In genomic region chrX:119791437-119792231, GRCh38 we compare ENCODE assay signal across 8 cellular contexts. TPM values are rescaled to one million over a fixed set of nuclear protein-coding genes. Genes with fewer than 3 reads are reported as not detected.
DNase-seq lines count a peak whose midpoint lies in the region; ATAC-seq and TF ChIP-seq lines count a peak whose summit lies in the region.

RPL39 (minus strand) TSS chrX:119791630; CDS start chrX:119791576, 54 bp downstream.

- peak; percentile 62 for TF ChIP-seq POLR2A in prostate gland (IDR thresholded peaks at IDR 0.05)

- H3K27me3 ChIP-seq in prostate gland (replicated peaks; ENCODE audit: insufficient read depth) = no peaks in the 10 kb centered on the region

- peak within 1 kb of the TSS; percentile 93 for H3K4me3 Mint-ChIP-seq in T-helper 1 cell treated with Interleukin-12 subunit alpha and Interleukin-12 subunit beta and Interleukin-4 antibody, amounts not matched to agents 30 μg/mL and 1 μg/mL, for 36 hours

- TF ChIP-seq CTCF in prostate gland (IDR thresholded peaks at IDR 0.05) = no peak

- H3K9me3 Mint-ChIP-seq in T-helper 1 cell treated with Interleukin-12 subunit alpha and Interleukin-12 subunit beta and Interleukin-4 antibody, amounts not matched to agents 30 μg/mL and 1 μg/mL, for 36 hours = no peaks in the 10 kb centered on the region

- H3K27me3 Mint-ChIP-seq in T-helper 1 cell treated with Interleukin-12 subunit alpha and Interleukin-12 subunit beta and Interleukin-4 antibody, amounts not matched to agents 30 μg/mL and 1 μg/mL, for 36 hours (ENCODE audit: low read depth) = no peaks in the 10 kb centered on the region

- intact Hi-C loops in left cardiac atrium (cut with DNase I) (loop anchor here in 1 of 2 donors (2.0 kb wide), 1 partner anchor 79 kb away; the partner anchor contains the start of genes NDUFA1 and RNF113A), prostate gland (cut with DNase I) (loop anchor here (5.0 kb wide), 1 partner anchor 81 kb away; the partner anchor contains the start of genes NDUFA1 and RNF113A)

- peak within 1 kb of the TSS; percentile 93 for H3K27ac Mint-ChIP-seq in T-helper 1 cell treated with Interleukin-12 subunit alpha and Interleukin-12 subunit beta and Interleukin-4 antibody, amounts not matched to agents 30 μg/mL and 1 μg/mL, for 36 hours

- DNase-seq in NCI-H1694 treated with DMSO at 0.1 percent for 48 hours (lab: John Stamatoyannopoulos, UW) = peak; percentile 85
- peak; percentile 63 for DNase-seq in amniotic stem cell (lab: John Stamatoyannopoulos, UW)
- DNase-seq in left cardiac atrium = peak; percentile 89
- DNase-seq in prostate gland (ENCODE audit: low spot score) = peak; percentile 80
- DNase-seq in ureter (ENCODE audit: low spot score) = peak; percentile 82

- no peaks in the 10 kb centered on the region for H3K36me3 ChIP-seq in prostate gland

- peaks cover 20% of the 10 kb centered on the region for H3K36me3 Mint-ChIP-seq in T-helper 1 cell treated with Interleukin-12 subunit alpha and Interleukin-12 subunit beta and Interleukin-4 antibody, amounts not matched to agents 30 μg/mL and 1 μg/mL, for 36 hours (ENCODE audit: low read depth)

- peaks cover 12% of the 10 kb centered on the region for H3K4me1 Mint-ChIP-seq in T-helper 1 cell treated with Interleukin-12 subunit alpha and Interleukin-12 subunit beta and Interleukin-4 antibody, amounts not matched to agents 30 μg/mL and 1 μg/mL, for 36 hours (ENCODE audit: low read depth)

- H3K4me1 ChIP-seq in prostate gland (replicated peaks) = no peaks in the 10 kb centered on the region

- peak within 1 kb of the TSS; percentile 45 to 57 for H3K4me3 ChIP-seq in prostate gland

- peak within 1 kb of the TSS; percentile 93 to 94 for H3K27ac ChIP-seq in prostate gland

- H3K9me3 ChIP-seq in prostate gland = no peaks in the 10 kb centered on the region

- under 1% methylated on average over 49 of the region's 58 CpGs for WGBS in prostate gland

- ATAC-seq in GM18499 (IDR thresholded peaks at IDR 0.05; ENCODE audit: insufficient read depth, unreplicated experiment) (peak; percentile 59), HG02938 (IDR thresholded peaks at IDR 0.05; ENCODE audit: unreplicated experiment) (peak; percentile 95), left cardiac atrium (peak; percentile 96 to 98)

RNA-seq across cellular contexts. Expression of gene RPL39, which starts in this region (rescaled TPM):
- total RNA-seq in left cardiac atrium (1,000 to 10,000 TPM; 1,171 to 1,199 TPM), prostate gland (1,000 to 10,000 TPM; 2,133 to 2,412 TPM), ureter (1,906 TPM)

Comparison
In these comparisons a context has a peak if more than half of its experiments do, and no peak if none do; other contexts are left out.
1. Peak in every context shown above with its lines: DNase-seq, ATAC-seq, H3K4me3 ChIP-seq and H3K27ac ChIP-seq.